Comparison of ENCODE assay signal across 1 cellular context in the genomic region with DNA sequence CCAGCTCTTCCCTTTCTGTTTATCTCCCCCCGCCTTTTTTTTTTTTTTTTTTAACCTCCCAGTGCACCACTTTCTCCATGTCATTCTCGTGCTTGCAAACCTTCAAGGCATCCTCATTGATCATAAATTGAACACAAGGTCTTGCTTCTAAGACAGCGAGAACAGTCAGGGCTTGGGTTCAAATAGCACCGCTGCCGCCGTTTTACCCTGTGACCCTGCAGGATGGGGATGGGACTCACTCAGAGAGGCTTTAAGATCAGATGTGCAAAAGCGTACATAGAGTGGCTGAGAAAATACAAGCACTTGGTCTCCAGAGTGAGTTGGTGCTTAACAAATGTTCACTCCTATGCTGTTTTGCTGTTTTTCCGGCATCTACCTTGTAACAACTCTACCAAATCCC.
TF ChIP-seq lines count a peak whose summit lies in the region.

No MANE protein-coding gene starts in this region.

TF ChIP-seq in WTC11, 78 proteins besides CTCF, POLR2A, EP300 and RAD21 (continued from another document):
- TF ChIP-seq, protein P1, sequence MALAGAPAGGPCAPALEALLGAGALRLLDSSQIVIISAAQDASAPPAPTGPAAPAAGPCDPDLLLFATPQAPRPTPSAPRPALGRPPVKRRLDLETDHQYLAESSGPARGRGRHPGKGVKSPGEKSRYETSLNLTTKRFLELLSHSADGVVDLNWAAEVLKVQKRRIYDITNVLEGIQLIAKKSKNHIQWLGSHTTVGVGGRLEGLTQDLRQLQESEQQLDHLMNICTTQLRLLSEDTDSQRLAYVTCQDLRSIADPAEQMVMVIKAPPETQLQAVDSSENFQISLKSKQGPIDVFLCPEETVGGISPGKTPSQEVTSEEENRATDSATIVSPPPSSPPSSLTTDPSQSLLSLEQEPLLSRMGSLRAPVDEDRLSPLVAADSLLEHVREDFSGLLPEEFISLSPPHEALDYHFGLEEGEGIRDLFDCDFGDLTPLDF (CRISPR knock-in tag; IDR thresholded peaks at IDR 0.05): no peak
- no peak for TF ChIP-seq CBFB (CRISPR knock-in tag; IDR thresholded peaks at IDR 0.05; ENCODE audit: low read depth)
- TF ChIP-seq, protein P2, sequence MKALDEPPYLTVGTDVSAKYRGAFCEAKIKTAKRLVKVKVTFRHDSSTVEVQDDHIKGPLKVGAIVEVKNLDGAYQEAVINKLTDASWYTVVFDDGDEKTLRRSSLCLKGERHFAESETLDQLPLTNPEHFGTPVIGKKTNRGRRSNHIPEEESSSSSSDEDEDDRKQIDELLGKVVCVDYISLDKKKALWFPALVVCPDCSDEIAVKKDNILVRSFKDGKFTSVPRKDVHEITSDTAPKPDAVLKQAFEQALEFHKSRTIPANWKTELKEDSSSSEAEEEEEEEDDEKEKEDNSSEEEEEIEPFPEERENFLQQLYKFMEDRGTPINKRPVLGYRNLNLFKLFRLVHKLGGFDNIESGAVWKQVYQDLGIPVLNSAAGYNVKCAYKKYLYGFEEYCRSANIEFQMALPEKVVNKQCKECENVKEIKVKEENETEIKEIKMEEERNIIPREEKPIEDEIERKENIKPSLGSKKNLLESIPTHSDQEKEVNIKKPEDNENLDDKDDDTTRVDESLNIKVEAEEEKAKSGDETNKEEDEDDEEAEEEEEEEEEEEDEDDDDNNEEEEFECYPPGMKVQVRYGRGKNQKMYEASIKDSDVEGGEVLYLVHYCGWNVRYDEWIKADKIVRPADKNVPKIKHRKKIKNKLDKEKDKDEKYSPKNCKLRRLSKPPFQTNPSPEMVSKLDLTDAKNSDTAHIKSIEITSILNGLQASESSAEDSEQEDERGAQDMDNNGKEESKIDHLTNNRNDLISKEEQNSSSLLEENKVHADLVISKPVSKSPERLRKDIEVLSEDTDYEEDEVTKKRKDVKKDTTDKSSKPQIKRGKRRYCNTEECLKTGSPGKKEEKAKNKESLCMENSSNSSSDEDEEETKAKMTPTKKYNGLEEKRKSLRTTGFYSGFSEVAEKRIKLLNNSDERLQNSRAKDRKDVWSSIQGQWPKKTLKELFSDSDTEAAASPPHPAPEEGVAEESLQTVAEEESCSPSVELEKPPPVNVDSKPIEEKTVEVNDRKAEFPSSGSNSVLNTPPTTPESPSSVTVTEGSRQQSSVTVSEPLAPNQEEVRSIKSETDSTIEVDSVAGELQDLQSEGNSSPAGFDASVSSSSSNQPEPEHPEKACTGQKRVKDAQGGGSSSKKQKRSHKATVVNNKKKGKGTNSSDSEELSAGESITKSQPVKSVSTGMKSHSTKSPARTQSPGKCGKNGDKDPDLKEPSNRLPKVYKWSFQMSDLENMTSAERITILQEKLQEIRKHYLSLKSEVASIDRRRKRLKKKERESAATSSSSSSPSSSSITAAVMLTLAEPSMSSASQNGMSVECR (CRISPR knock-in tag; IDR thresholded peaks at IDR 0.05; ENCODE audit: borderline replicate concordance): no peak
